In the genomic region with DNA sequence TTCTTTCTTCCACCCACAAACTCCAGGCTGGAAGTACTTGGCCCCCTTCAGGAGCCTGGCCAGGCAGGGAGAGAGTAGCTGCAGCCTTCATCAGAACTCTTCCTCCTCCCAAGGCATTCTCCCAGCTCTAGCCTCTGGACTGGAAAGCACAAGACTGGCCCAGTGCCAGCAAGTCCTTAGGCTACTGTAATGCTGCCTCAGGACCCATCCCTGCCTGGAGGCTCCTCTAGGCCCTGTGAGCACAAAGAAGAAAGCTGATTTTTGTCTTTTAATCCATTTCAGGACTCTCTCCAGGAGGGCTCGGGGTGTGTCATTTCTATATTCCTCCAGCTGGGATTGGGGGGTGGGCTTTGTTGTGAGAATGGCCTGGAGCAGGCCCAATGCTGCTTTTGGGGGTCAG, we compare ENCODE assay signal across 21 cellular contexts. TPM values are rescaled to one million over a fixed set of nuclear protein-coding genes. Genes with fewer than 3 reads are reported as not detected.
A peak's percentile ranks its signal among the peaks of the same experiment; 100 is the strongest.
DNase-seq lines count a peak whose midpoint lies in the region; ATAC-seq lines count a peak whose summit lies in the region.
"Had no signal": no experiment of that assay in that cellular context is flagged by ENCODE, and none has a peak within 500 bp of the region (broad histone marks: within the 10 kb centered on the region; RNA-seq: fewer than 3 reads in every experiment).

No MANE protein-coding gene starts in this region.

- H3K27me3 Mint-ChIP-seq in stimulated activated naive CD8-positive, alpha-beta T cell treated with anti-CD3 and anti-CD28 coated beads, Interleukin-15, amount 100 ng/mL, for 72 hours, result no peaks in the 10 kb centered on the region
- H3K27me3 Mint-ChIP-seq: CD4-positive, alpha-beta T cell had no signal

- H3K4me1 Mint-ChIP-seq in stimulated activated naive CD8-positive, alpha-beta T cell treated with anti-CD3 and anti-CD28 coated beads, Interleukin-15, amount 100 ng/mL, for 72 hours, result no peaks in the 10 kb centered on the region

- DNase-seq in NCI-H2029 (lab: John Stamatoyannopoulos, UW), result peak; percentile 32
- DNase-seq in NCI-H2029 treated with DMSO at 0.1 percent for 48 hours (lab: John Stamatoyannopoulos, UW), result no peak
- peak; percentile 18 for DNase-seq in EH (ENCODE audit: low read depth)
- peak; percentile 31 for DNase-seq in dermis blood vessel endothelial cell
- DNase-seq in mesenteric fat pad (ENCODE audit: low spot score), result peak; percentile 65
- DNase-seq in stimulated activated naive CD8-positive, alpha-beta T cell treated with anti-CD3 and anti-CD28 coated beads, Interleukin-15, amount 100 ng/mL, for 72 hours, result no peak
- DNase-seq: Caco-2; CD4-positive, alpha-beta T cell; DMS153; EL; H7; MG63; NCI-H2081 treated with DMSO at 0.1 percent for 48 hours; NCI-H446 treated with DMSO at 0.1 percent for 48 hours; NCI-H526 treated with DMSO at 0.1 percent for 48 hours; NK-92 treated with Interleukin-12 subunit alpha and Interleukin-12 subunit beta, amount 100 ng/mL, for 24 hours had no signal

- no peak overlapping the region for H3K27ac Mint-ChIP-seq in stimulated activated naive CD8-positive, alpha-beta T cell treated with anti-CD3 and anti-CD28 coated beads, Interleukin-15, amount 100 ng/mL, for 72 hours
- H3K27ac Mint-ChIP-seq: CD4-positive, alpha-beta T cell had no signal

- ATAC-seq in GM19328 (IDR thresholded peaks at IDR 0.05; ENCODE audit: unreplicated experiment), result no peak
- ATAC-seq in stimulated activated naive CD8-positive, alpha-beta T cell treated with anti-CD3 and anti-CD28 coated beads, Interleukin-15, amount 100 ng/mL, for 72 hours, result no peak
- ATAC-seq: Panc1, SK-N-SH treated with all-trans-retinoic acid at 6 μM for 48 hours had no signal

- H3K9me3 Mint-ChIP-seq in stimulated activated naive CD8-positive, alpha-beta T cell treated with anti-CD3 and anti-CD28 coated beads, Interleukin-15, amount 100 ng/mL, for 72 hours, result no peaks in the 10 kb centered on the region
- H3K9me3 Mint-ChIP-seq: CD4-positive, alpha-beta T cell had no signal

- no peak overlapping the region for H3K4me3 Mint-ChIP-seq in stimulated activated naive CD8-positive, alpha-beta T cell treated with anti-CD3 and anti-CD28 coated beads, Interleukin-15, amount 100 ng/mL, for 72 hours
- H3K4me3 Mint-ChIP-seq: CD4-positive, alpha-beta T cell had no signal

RNA-seq across cellular contexts. Expression of a gene that starts 10.8 kb away (rescaled TPM):
- total RNA-seq in dermis blood vessel endothelial cell, result 0.51 and 1.2 TPM in 2 replicates
- total RNA-seq in mesenteric fat pad, result not detected
- total RNA-seq: A673; Caco-2; CD4-positive, alpha-beta T cell; H7; LHCN-M2 had no signal

RNA-seq across cellular contexts. Expression of a gene that starts 23.3 kb away (rescaled TPM):
- total RNA-seq in dermis blood vessel endothelial cell (not detected in 2 replicates), mesenteric fat pad (not detected)
- total RNA-seq: A673; Caco-2; CD4-positive, alpha-beta T cell; H7; LHCN-M2 had no signal

Comparison
In these comparisons a context has a peak if more than half of its experiments do, and no peak if none do; other contexts are left out.
1. DNase-seq: peak in NCI-H2029 (single experiment), EH (single experiment), dermis blood vessel endothelial cell (single experiment) and mesenteric fat pad (single experiment); none in NCI-H2029 treated with DMSO at 0.1 percent for 48 hours (single experiment) and stimulated activated naive CD8-positive, alpha-beta T cell treated with anti-CD3 and anti-CD28 coated beads, Interleukin-15, amount 100 ng/mL, for 72 hours (0 of 2).